ENCODE assay signal across 32 cellular contexts in the genomic region with DNA sequence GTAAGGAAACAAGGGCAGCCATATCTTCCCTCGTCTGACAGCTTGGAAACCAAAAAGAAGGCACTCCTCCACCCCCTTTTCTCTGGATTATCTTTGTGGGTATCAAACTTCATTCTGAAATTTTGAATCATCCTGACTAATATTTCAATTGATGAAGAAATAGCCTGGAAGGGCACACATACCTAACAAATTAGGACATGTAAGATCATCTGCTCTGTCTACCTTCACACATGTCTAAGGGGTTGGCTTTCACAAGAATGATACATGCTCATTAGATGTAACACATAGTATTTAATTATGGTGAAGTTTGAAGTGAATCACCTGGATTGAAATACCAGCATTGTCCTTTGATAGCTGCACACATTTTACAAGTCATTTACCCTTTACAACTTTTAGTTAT.
"Had no signal": no experiment of that assay in that cellular context is flagged by ENCODE, and none has a peak within 500 bp of the region (broad histone marks: within the 10 kb centered on the region; RNA-seq: fewer than 3 reads in every experiment).

No MANE protein-coding gene starts in this region.

- H3K9me3 ChIP-seq: adrenal gland, body of pancreas, colonic mucosa, esophagus muscularis mucosa, gastroesophageal sphincter had no signal

- H3K4me3 ChIP-seq: adrenal gland, body of pancreas, cardiac muscle cell, colonic mucosa, esophagus muscularis mucosa, gastroesophageal sphincter, heart right ventricle, hepatocyte had no signal

- ATAC-seq: activated CD8-positive, alpha-beta T cell treated with anti-CD3 and anti-CD28 coated beads for 36 hours; activated naive CD8-positive, alpha-beta T cell treated with anti-CD3 and anti-CD28 coated beads, Interleukin-2, amount 50 U/mL, for 24 hours; body of pancreas; gastroesophageal sphincter; heart right ventricle; T-helper 17 cell had no signal

- DNase-seq: activated CD4-positive, alpha-beta T cell treated with anti-CD3 and anti-CD28 coated beads for 1 hour; activated CD4-positive, alpha-beta T cell treated with anti-CD3 and anti-CD28 coated beads for 4 hours; activated CD4-positive, alpha-beta T cell treated with anti-CD3 and anti-CD28 coated beads, Interleukin-2, amount 10 ng/mL, durations not matched to agents 7 days and 5 days; activated CD4-positive, alpha-beta T cell treated with anti-CD3 and anti-CD28 coated beads, Interleukin-2, amount 50 U/mL, for 48 hours; activated CD4-positive, CD25-positive, alpha-beta regulatory T cell; activated CD8-positive, alpha-beta memory T cell treated with anti-CD3 and anti-CD28 coated beads for 24 hours; activated CD8-positive, alpha-beta T cell treated with anti-CD3 and anti-CD28 coated beads for 36 hours; activated effector memory CD4-positive, alpha-beta T cell treated with anti-CD3 and anti-CD28 coated beads, Interleukin-2, amount 50 U/mL, for 16 hours; activated naive CD4-positive, alpha-beta T cell treated with anti-CD3 and anti-CD28 coated beads for 36 hours; activated naive CD8-positive, alpha-beta T cell treated with anti-CD3 and anti-CD28 coated beads for 36 hours; activated naive CD8-positive, alpha-beta T cell treated with anti-CD3 and anti-CD28 coated beads, Interleukin-2, amount 50 U/mL, for 24 hours; activated T-cell treated with anti-CD3 and anti-CD28 coated beads, Interleukin-2, amount 50 U/mL, for 1 hour; activated T-cell treated with anti-CD3 and anti-CD28 coated beads, Interleukin-2, amount 50 U/mL, for 48 hours; adrenal gland; amygdala; aorta; body of pancreas; central memory CD4-positive, alpha-beta T cell; cerebellar nuclear complex; colonic mucosa; effector CD8-positive, alpha-beta T cell; erythroblast; foreskin melanocyte; heart right ventricle; T-helper 1 cell; T-helper 17 cell; T1000 had no signal

- H2AFZ ChIP-seq: hepatocyte had no signal

- H3K4me1 ChIP-seq: adrenal gland, body of pancreas, colonic mucosa, esophagus muscularis mucosa, gastroesophageal sphincter, heart right ventricle had no signal

- H3K27me3 ChIP-seq: adrenal gland, body of pancreas, cardiac muscle cell, colonic mucosa, esophagus muscularis mucosa, gastroesophageal sphincter, heart right ventricle, hepatocyte had no signal

- H3K79me2 ChIP-seq: hepatocyte had no signal

- FAIRE-seq: endothelial cell of umbilical vein had no signal

- H3K4me2 ChIP-seq: hepatocyte had no signal

- H3K27ac ChIP-seq: adrenal gland, body of pancreas, cardiac muscle cell, colonic mucosa, esophagus muscularis mucosa, gastroesophageal sphincter, heart right ventricle, hepatocyte had no signal

- H3K36me3 ChIP-seq: adrenal gland, cardiac muscle cell, colonic mucosa, esophagus muscularis mucosa, gastroesophageal sphincter, heart right ventricle had no signal
